Comparison of ENCODE assay signal across 15 cellular contexts in the genomic region with DNA sequence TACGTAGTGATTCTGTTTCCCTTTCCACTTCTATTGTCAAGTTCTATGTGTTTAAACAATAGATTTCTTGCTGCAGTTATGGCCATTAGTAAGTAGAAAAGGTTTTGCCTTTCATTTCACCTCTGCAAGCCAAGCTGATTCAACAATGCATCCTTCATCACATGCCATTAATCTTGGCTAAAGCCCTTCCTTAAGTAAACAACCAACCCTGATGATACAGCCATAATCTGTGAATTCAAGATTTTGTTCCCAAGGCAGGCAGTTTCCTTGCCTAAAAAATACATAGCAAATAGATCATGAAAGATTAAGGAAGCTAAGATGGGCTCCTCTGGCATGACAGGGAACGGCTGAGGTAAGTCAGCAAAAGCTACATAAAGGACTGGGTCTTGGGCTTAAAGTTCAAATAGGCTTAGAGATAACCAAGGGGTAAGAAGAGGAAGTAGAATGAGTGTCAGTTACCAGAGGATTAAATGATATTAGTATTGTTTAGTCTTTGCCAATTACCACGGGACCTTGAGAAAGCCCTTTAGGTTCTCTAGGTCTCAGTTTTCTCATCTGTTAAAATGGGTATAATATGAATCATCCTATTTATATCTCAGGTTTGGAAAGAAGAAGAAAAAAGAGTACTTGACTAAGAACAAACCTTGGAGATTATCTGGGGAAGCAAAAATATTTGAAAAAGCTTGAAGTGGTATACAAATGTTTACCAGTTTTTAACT. TPM values are rescaled to one million over a fixed set of nuclear protein-coding genes. Genes with fewer than 3 reads are reported as not detected.
DNase-seq lines count a peak whose midpoint lies in the region; ATAC-seq and TF ChIP-seq lines count a peak whose summit lies in the region.
"Had no signal": no experiment of that assay in that cellular context is flagged by ENCODE, and none has a peak within 500 bp of the region (broad histone marks: within the 10 kb centered on the region; RNA-seq: fewer than 3 reads in every experiment).

No MANE protein-coding gene starts in this region.

- H3K36me3 Mint-ChIP-seq in osteocyte (ENCODE audit: unreplicated experiment), result peaks cover 3% of the 10 kb centered on the region
- H3K36me3 Mint-ChIP-seq: naive B cell had no signal

- no peak overlapping the region for H3K4me3 Mint-ChIP-seq in osteocyte (ENCODE audit: unreplicated experiment)
- H3K4me3 Mint-ChIP-seq: activated CD8-positive, alpha-beta T cell treated with anti-CD3 and anti-CD28 coated beads for 36 hours; naive B cell; T-helper 2 cell treated with Interferon-gamma antibody and Interleukin-4, amounts not matched to agents 5 μg/mL and 100 μg/mL, for 36 hours had no signal

- peaks cover 53% of the 10 kb centered on the region for H3K4me1 Mint-ChIP-seq in osteocyte (ENCODE audit: unreplicated experiment)

- CTCF ChIA-PET in HEK293 (lab: Yijun Ruan, JAX), result interaction anchor here (0.8 to 1.3 kb wide), 3 partner anchors 178 to 310 kb away, joined by 3 to 6 read pairs (median 3); no protein-coding TSS in a partner anchor

- no peaks in the 10 kb centered on the region for H3K4me1 ChIP-seq in HEK293 (ENCODE audit: control insufficient read depth, insufficient read depth, low read length)
- H3K4me1 ChIP-seq: Peyer's patch had no signal

- H3K9me3 Mint-ChIP-seq in osteocyte (ENCODE audit: unreplicated experiment), result peaks cover 4% of the 10 kb centered on the region
- H3K9me3 Mint-ChIP-seq: activated CD8-positive, alpha-beta T cell treated with anti-CD3 and anti-CD28 coated beads for 36 hours; naive B cell; T-helper 2 cell treated with Interferon-gamma antibody and Interleukin-4, amounts not matched to agents 5 μg/mL and 100 μg/mL, for 36 hours had no signal

- TF ChIP-seq CTCF in HEK293 (tag by site-specific recombination; IDR thresholded peaks at IDR 0.05) (no peak), choroid plexus epithelial cell (conservative IDR thresholded peaks at IDR 0.05; ENCODE audit: low read depth, low read length) (no peak), osteocyte (IDR thresholded peaks at IDR 0.05) (no peak)

- POLR2A ChIA-PET in HEK293 (lab: Yijun Ruan, JAX), result no interaction called here

- DNase-seq in NCI-H82 treated with DMSO at 0.1 percent for 48 hours (lab: John Stamatoyannopoulos, UW; ENCODE audit: unreplicated experiment), result peak; percentile 61
- peak; percentile 71 for DNase-seq in choroid plexus epithelial cell (ENCODE audit: low read depth)
- DNase-seq in osteocyte (ENCODE audit: extremely low spot score, unreplicated experiment), result no peak
- DNase-seq in NCI-H2081 treated with DMSO at 0.1 percent for 48 hours (lab: John Stamatoyannopoulos, UW), result no peak
- no peak for DNase-seq in stimulated activated CD4-positive, alpha-beta T cell treated with anti-CD3 and anti-CD28 coated beads, Interleukin-15, amount 100 ng/mL, for 24 hours
- DNase-seq: activated CD8-positive, alpha-beta T cell treated with anti-CD3 and anti-CD28 coated beads for 36 hours; foreskin melanocyte; naive B cell; NCI-H2171; Peyer's patch had no signal

- H3K4me3 ChIP-seq in HEK293 (ENCODE audit: low read depth, low read length), result no peak overlapping the region
- no peak overlapping the region for H3K4me3 ChIP-seq in choroid plexus epithelial cell (ENCODE audit: low read depth, low read length)
- H3K4me3 ChIP-seq: Peyer's patch, skin epidermis had no signal

- no peak overlapping the region for H3K27ac ChIP-seq in HEK293 (ENCODE audit: extremely low read depth, low read depth, low read length)
- H3K27ac ChIP-seq: KMS-11, Peyer's patch, skin epidermis had no signal

- no peaks in the 10 kb centered on the region for H3K36me3 ChIP-seq in HEK293 (ENCODE audit: control insufficient read depth in 2 of 2, insufficient read depth in 1 of 2, low read length in 2 of 2)
- H3K36me3 ChIP-seq: Peyer's patch had no signal

- no peaks in the 10 kb centered on the region for H3K27me3 Mint-ChIP-seq in osteocyte (ENCODE audit: unreplicated experiment)
- H3K27me3 Mint-ChIP-seq: activated CD8-positive, alpha-beta T cell treated with anti-CD3 and anti-CD28 coated beads for 36 hours; naive B cell had no signal

- ATAC-seq in GM18517 (IDR thresholded peaks at IDR 0.05; ENCODE audit: unreplicated experiment), result no peak
- ATAC-seq: activated CD8-positive, alpha-beta T cell treated with anti-CD3 and anti-CD28 coated beads for 36 hours had no signal

- peak overlapping the region; percentile 75 for H3K27ac Mint-ChIP-seq in osteocyte (ENCODE audit: unreplicated experiment)
- H3K27ac Mint-ChIP-seq: activated CD8-positive, alpha-beta T cell treated with anti-CD3 and anti-CD28 coated beads for 36 hours; T-helper 2 cell treated with Interferon-gamma antibody and Interleukin-4, amounts not matched to agents 5 μg/mL and 100 μg/mL, for 36 hours had no signal

- no peaks in the 10 kb centered on the region for H3K9me3 ChIP-seq in HEK293 (ENCODE audit: control insufficient read depth, insufficient read depth, low read depth, low read length)
- H3K9me3 ChIP-seq: Peyer's patch had no signal

TF ChIP-seq in HEK293, 187 proteins besides CTCF, POLR2A, EP300 and RAD21:
- TF ChIP-seq ZNF175 (tag by site-specific recombination; IDR thresholded peaks at IDR 0.05), result no peak
- TF ChIP-seq, protein P1, sequence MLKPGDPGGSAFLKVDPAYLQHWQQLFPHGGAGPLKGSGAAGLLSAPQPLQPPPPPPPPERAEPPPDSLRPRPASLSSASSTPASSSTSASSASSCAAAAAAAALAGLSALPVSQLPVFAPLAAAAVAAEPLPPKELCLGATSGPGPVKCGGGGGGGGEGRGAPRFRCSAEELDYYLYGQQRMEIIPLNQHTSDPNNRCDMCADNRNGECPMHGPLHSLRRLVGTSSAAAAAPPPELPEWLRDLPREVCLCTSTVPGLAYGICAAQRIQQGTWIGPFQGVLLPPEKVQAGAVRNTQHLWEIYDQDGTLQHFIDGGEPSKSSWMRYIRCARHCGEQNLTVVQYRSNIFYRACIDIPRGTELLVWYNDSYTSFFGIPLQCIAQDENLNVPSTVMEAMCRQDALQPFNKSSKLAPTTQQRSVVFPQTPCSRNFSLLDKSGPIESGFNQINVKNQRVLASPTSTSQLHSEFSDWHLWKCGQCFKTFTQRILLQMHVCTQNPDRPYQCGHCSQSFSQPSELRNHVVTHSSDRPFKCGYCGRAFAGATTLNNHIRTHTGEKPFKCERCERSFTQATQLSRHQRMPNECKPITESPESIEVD (tag by site-specific recombination; IDR thresholded peaks at IDR 0.05), result peak; percentile 53; the same call in 1 of the 2 replicates
- TF ChIP-seq, protein P2, sequence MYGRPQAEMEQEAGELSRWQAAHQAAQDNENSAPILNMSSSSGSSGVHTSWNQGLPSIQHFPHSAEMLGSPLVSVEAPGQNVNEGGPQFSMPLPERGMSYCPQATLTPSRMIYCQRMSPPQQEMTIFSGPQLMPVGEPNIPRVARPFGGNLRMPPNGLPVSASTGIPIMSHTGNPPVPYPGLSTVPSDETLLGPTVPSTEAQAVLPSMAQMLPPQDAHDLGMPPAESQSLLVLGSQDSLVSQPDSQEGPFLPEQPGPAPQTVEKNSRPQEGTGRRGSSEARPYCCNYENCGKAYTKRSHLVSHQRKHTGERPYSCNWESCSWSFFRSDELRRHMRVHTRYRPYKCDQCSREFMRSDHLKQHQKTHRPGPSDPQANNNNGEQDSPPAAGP (tag by site-specific recombination; IDR thresholded peaks at IDR 0.05), result 0 out of 2 replicates have a peak, but pooled peaks have one; percentile 44
- TF ChIP-seq TRIM28 (IDR thresholded peaks at IDR 0.05; ENCODE audit: borderline replicate concordance, low read length), result 0 out of 2 replicates have a peak, but pooled peaks have one; percentile 35

RNA-seq across cellular contexts. Expression of a gene that starts 35.9 kb away (rescaled TPM):
- total RNA-seq in osteocyte, result 21.2 and 22.0 TPM in 2 replicates

Comparison
In these comparisons a context has a peak if more than half of its experiments do, and no peak if none do; other contexts are left out.
1. DNase-seq: peak in NCI-H82 treated with DMSO at 0.1 percent for 48 hours (single experiment) and choroid plexus epithelial cell (single experiment); none in osteocyte (single experiment), NCI-H2081 treated with DMSO at 0.1 percent for 48 hours (single experiment) and stimulated activated CD4-positive, alpha-beta T cell treated with anti-CD3 and anti-CD28 coated beads, Interleukin-15, amount 100 ng/mL, for 24 hours (single experiment).